In genomic region chr11:15907806-15908205, GRCh38 we compare ENCODE assay signal across 32 cellular contexts.
"Had no signal": no experiment of that assay in that cellular context is flagged by ENCODE, and none has a peak within 500 bp of the region (broad histone marks: within the 10 kb centered on the region; RNA-seq: fewer than 3 reads in every experiment).

No MANE protein-coding gene starts in this region.

- DNase-seq: activated B cell treated with CpG ODN at 0.5 μM for 24 hours; activated CD4-positive, alpha-beta T cell treated with anti-CD3 and anti-CD28 coated beads for 1 hour; activated CD4-positive, alpha-beta T cell treated with anti-CD3 and anti-CD28 coated beads, Interleukin-2, amount 10 ng/mL, durations not matched to agents 24 days and 14 days; activated CD4-positive, alpha-beta T cell treated with anti-CD3 and anti-CD28 coated beads, Interleukin-2, amount 50 U/mL, for 48 hours; activated CD8-positive, alpha-beta memory T cell treated with anti-CD3 and anti-CD28 coated beads, Interleukin-2, amount 10 ng/mL, durations not matched to agents 7 days and 5 days; activated gamma-delta T cell; activated naive CD4-positive, alpha-beta T cell treated with anti-CD3 and anti-CD28 coated beads for 36 hours; activated T-cell treated with anti-CD3 and anti-CD28 coated beads, Interleukin-2, amount 50 U/mL, for 24 hours; amygdala; brain microvascular endothelial cell; cerebellar nuclear complex; KG1; NCI-H1048; NCI-H146; NCI-H187 treated with DMSO at 0.1 percent for 48 hours; NCI-H2081 treated with DMSO at 0.1 percent for 48 hours; NCI-H2171 treated with DMSO at 0.1 percent for 48 hours; NCI-H226; NCI-H524; NCI-H774; NK-92 treated with Interleukin-12 subunit alpha and Interleukin-12 subunit beta, amount 100 ng/mL, for 24 hours; OCI-M1; RPMI8226; T-cell; T-helper 2 cell; T1000 had no signal

- FAIRE-seq: astrocyte, TTC549 had no signal

- H3K27ac ChIP-seq: brain microvascular endothelial cell, cardiac muscle cell, SK-N-MC had no signal

- H3K27me3 ChIP-seq: brain microvascular endothelial cell, cardiac muscle cell had no signal

- H3K4me3 ChIP-seq: cardiac muscle cell, SK-N-MC had no signal

- ATAC-seq: activated CD8-positive, alpha-beta memory T cell treated with anti-CD3 and anti-CD28 coated beads, Interleukin-2, amount 10 ng/mL, durations not matched to agents 7 days and 5 days; Panc1; Right ventricle myocardium inferior; T-cell had no signal

- H3K36me3 ChIP-seq: brain microvascular endothelial cell, cardiac muscle cell had no signal
